ENCODE assay signal across 30 cellular contexts in genomic region chr2:157725856-157726255, GRCh38.
DNase-seq lines count a peak whose midpoint lies in the region; ATAC-seq and TF ChIP-seq lines count a peak whose summit lies in the region.
"Had no signal": no experiment of that assay in that cellular context is flagged by ENCODE, and none has a peak within 500 bp of the region (broad histone marks: within the 10 kb centered on the region; RNA-seq: fewer than 3 reads in every experiment).

No MANE protein-coding gene starts in this region.

- no peak overlapping the region for H3K27ac Mint-ChIP-seq in activated CD8-positive, alpha-beta memory T cell treated with anti-CD3 and anti-CD28 coated beads, Interleukin-2, amount 10 ng/mL, durations not matched to agents 7 days and 5 days
- H3K27ac Mint-ChIP-seq: activated CD8-positive, alpha-beta T cell treated with anti-CD3 and anti-CD28 coated beads for 36 hours; activated naive CD4-positive, alpha-beta T cell treated with anti-CD3 and anti-CD28 coated beads, Interleukin-2, amount 50 U/mL, for 24 hours; activated T-helper 2 cell treated with anti-CD3 and anti-CD28 coated beads, Interferon-gamma antibody, Interleukin-2, Interleukin-4, amounts not matched to agents 10 μg/mL and 5 μg/mL and 100 μg/mL, durations not matched to agents 14 hours and 24 hours and 36 hours; HFFc6; natural killer cell; stimulated activated memory B cell treated with anti-CD40 and anti-IgM and Interleukin-4, amounts not matched to agents 10 μg/mL and 1 μg/mL and 100 μg/mL, for 72 hours; type B pancreatic cell had no signal

- no peaks in the 10 kb centered on the region for H3K27me3 Mint-ChIP-seq in activated CD8-positive, alpha-beta memory T cell treated with anti-CD3 and anti-CD28 coated beads, Interleukin-2, amount 10 ng/mL, durations not matched to agents 7 days and 5 days
- H3K27me3 Mint-ChIP-seq: activated CD8-positive, alpha-beta T cell treated with anti-CD3 and anti-CD28 coated beads for 36 hours; activated naive CD4-positive, alpha-beta T cell treated with anti-CD3 and anti-CD28 coated beads, Interleukin-2, amount 50 U/mL, for 24 hours; stimulated activated memory B cell treated with anti-CD40 and anti-IgM and Interleukin-4, amounts not matched to agents 10 μg/mL and 1 μg/mL and 100 μg/mL, for 72 hours; type B pancreatic cell had no signal

- H3K9me3 ChIP-seq in AG04450 (ENCODE audit: control insufficient read depth, insufficient read depth, low read length): no peaks in the 10 kb centered on the region; the same call in 1 of the 2 replicates

- no peak overlapping the region for H3K4me3 ChIP-seq in AG04450 (ENCODE audit: low read depth, low read length)
- H3K4me3 ChIP-seq: lower lobe of right lung, MG63 had no signal

- peaks cover 52% of the 10 kb centered on the region for H3K36me3 Mint-ChIP-seq in activated CD8-positive, alpha-beta memory T cell treated with anti-CD3 and anti-CD28 coated beads, Interleukin-2, amount 10 ng/mL, durations not matched to agents 7 days and 5 days

- peaks cover 21% of the 10 kb centered on the region for H3K9me3 Mint-ChIP-seq in activated CD8-positive, alpha-beta memory T cell treated with anti-CD3 and anti-CD28 coated beads, Interleukin-2, amount 10 ng/mL, durations not matched to agents 7 days and 5 days (ENCODE audit: low read depth)

- H3K27me3 ChIP-seq in AG04450 (ENCODE audit: control insufficient read depth, insufficient read depth, low read length): no peaks in the 10 kb centered on the region
- H3K27me3 ChIP-seq: foreskin keratinocyte, MG63 had no signal

- no peak for TF ChIP-seq CTCF in AG04450 (IDR thresholded peaks at IDR 0.05; ENCODE audit: low read depth, low read length)

- H3K4me3 Mint-ChIP-seq in activated CD8-positive, alpha-beta memory T cell treated with anti-CD3 and anti-CD28 coated beads, Interleukin-2, amount 10 ng/mL, durations not matched to agents 7 days and 5 days: no peak overlapping the region
- H3K4me3 Mint-ChIP-seq: activated CD8-positive, alpha-beta T cell treated with anti-CD3 and anti-CD28 coated beads for 36 hours; activated naive CD4-positive, alpha-beta T cell treated with anti-CD3 and anti-CD28 coated beads, Interleukin-2, amount 50 U/mL, for 24 hours; HFFc6; natural killer cell; stimulated activated memory B cell treated with anti-CD40 and anti-IgM and Interleukin-4, amounts not matched to agents 10 μg/mL and 1 μg/mL and 100 μg/mL, for 72 hours; type B pancreatic cell had no signal

- no peak for ATAC-seq in activated CD8-positive, alpha-beta memory T cell treated with anti-CD3 and anti-CD28 coated beads, Interleukin-2, amount 10 ng/mL, durations not matched to agents 7 days and 5 days
- ATAC-seq: activated CD8-positive, alpha-beta T cell treated with anti-CD3 and anti-CD28 coated beads for 36 hours; foreskin keratinocyte; lower lobe of right lung; natural killer cell; stimulated activated memory B cell treated with anti-CD40 and anti-IgM and Interleukin-4, amounts not matched to agents 10 μg/mL and 1 μg/mL and 100 μg/mL, for 72 hours had no signal

- DNase-seq in AG04450 (ENCODE audit: low read depth, low spot score) (peak; percentile 38), MV-4-11 (lab: John Stamatoyannopoulos, UW) (peak; percentile 30), brain pericyte (ENCODE audit: low read depth, low spot score) (peak; percentile 13), myocyte (ENCODE audit: low read depth) (peak; percentile 91), Ammon's horn (ENCODE audit: low spot score) (no peak), KG1 (lab: John Stamatoyannopoulos, UW) (no peak), NCI-H526 (lab: John Stamatoyannopoulos, UW) (no peak)
- DNase-seq in activated CD8-positive, alpha-beta memory T cell treated with anti-CD3 and anti-CD28 coated beads, Interleukin-2, amount 10 ng/mL, durations not matched to agents 7 days and 5 days: no peak
- DNase-seq: 8988T; activated CD8-positive, alpha-beta T cell treated with anti-CD3 and anti-CD28 coated beads for 36 hours; cortex of kidney; foreskin keratinocyte; GOT3; HFFc6; KBM-7; kidney glomerular epithelial cell; lower lobe of right lung; MG63; natural killer cell; NCI-H1417 treated with DMSO at 0.1 percent for 48 hours; NCI-H2029 treated with DMSO at 0.1 percent for 48 hours; NCI-H345; NCI-H748 treated with DMSO at 0.1 percent for 48 hours; occipital lobe; SIG-M5; T-helper 9 cell had no signal

- CTCF ChIA-PET in AG04450 (lab: Charles Lee): no interaction called here
- CTCF ChIA-PET in activated CD8-positive, alpha-beta memory T cell treated with anti-CD3 and anti-CD28 coated beads, Interleukin-2, amount 10 ng/mL, durations not matched to agents 7 days and 5 days (lab: Charles Lee): interaction anchor here (0.8 kb wide), 1 partner anchor 97 kb away, joined by 3 read pairs; no protein-coding TSS in a partner anchor

- peaks cover 2% of the 10 kb centered on the region for H3K4me1 Mint-ChIP-seq in activated CD8-positive, alpha-beta memory T cell treated with anti-CD3 and anti-CD28 coated beads, Interleukin-2, amount 10 ng/mL, durations not matched to agents 7 days and 5 days
- H3K4me1 Mint-ChIP-seq: activated naive CD4-positive, alpha-beta T cell treated with anti-CD3 and anti-CD28 coated beads, Interleukin-2, amount 50 U/mL, for 24 hours; natural killer cell had no signal

- no peak overlapping the region for H3K27ac ChIP-seq in AG04450 (ENCODE audit: low read depth, low read length)
- H3K27ac ChIP-seq: foreskin keratinocyte, lower lobe of right lung had no signal

- POLR2A ChIA-PET in AG04450 (lab: Yijun Ruan, JAX): no interaction called here

Comparison
In these comparisons a context has a peak if more than half of its experiments do, and no peak if none do; other contexts are left out.
1. DNase-seq: peak in AG04450 (single experiment), MV-4-11 (single experiment), brain pericyte (single experiment) and myocyte (single experiment); none in Ammon's horn (single experiment), KG1 (single experiment), NCI-H526 (0 of 2) and activated CD8-positive, alpha-beta memory T cell treated with anti-CD3 and anti-CD28 coated beads, Interleukin-2, amount 10 ng/mL, durations not matched to agents 7 days and 5 days (single experiment).